ENCODE assay signal across 8 cellular contexts in genomic region chr2:109331864-109332848, GRCh38.
A peak's percentile ranks its signal among the peaks of the same experiment; 100 is the strongest.
DNase-seq lines count a peak whose midpoint lies in the region; ATAC-seq and TF ChIP-seq lines count a peak whose summit lies in the region.

No MANE protein-coding gene starts in this region.

- POLR2A ChIA-PET in activated CD4-positive, alpha-beta memory T cell treated with anti-CD3 and anti-CD28 coated beads for 36 hours (lab: Charles Lee), result no interaction called here

- peak overlapping the region; percentile 48; the same call in 1 of the 2 replicates for H2AFZ ChIP-seq in Karpas-422 (ENCODE audit: low read length)

- peak overlapping the region; percentile 20 for H3K4me3 Mint-ChIP-seq in activated CD4-positive, alpha-beta memory T cell treated with anti-CD3 and anti-CD28 coated beads for 36 hours

- DNase-seq in AML-193 (lab: John Stamatoyannopoulos, UW) (peak; percentile 59 to 70), Karpas-422 (peak; percentile 68), fibroblast of the aortic adventitia (ENCODE audit: low read depth) (peak; percentile 89), nucleus accumbens (lab: John Stamatoyannopoulos, UW) (peak in 43 of 56 donors; percentile 37 to 90 (median 66))
- DNase-seq in activated CD4-positive, alpha-beta memory T cell treated with anti-CD3 and anti-CD28 coated beads for 36 hours, result peak; percentile 45

- no peaks in the 10 kb centered on the region for H3K9me3 Mint-ChIP-seq in activated CD4-positive, alpha-beta memory T cell treated with anti-CD3 and anti-CD28 coated beads for 36 hours

- H3K27ac Mint-ChIP-seq in activated CD4-positive, alpha-beta memory T cell treated with anti-CD3 and anti-CD28 coated beads for 36 hours, result no peak overlapping the region

- H3K79me2 ChIP-seq in Karpas-422 (ENCODE audit: low read length), result no peaks in the 10 kb centered on the region

- H3K4me2 ChIP-seq in Karpas-422 (ENCODE audit: low read depth, low read length, poor library complexity, severe bottlenecking), result peak overlapping the region; percentile 48

- no peaks in the 10 kb centered on the region for H3K9me2 ChIP-seq in Karpas-422 (replicated peaks; ENCODE audit: insufficient read depth, low read length)

- no peaks in the 10 kb centered on the region for H3K27me3 ChIP-seq in Karpas-422 (ENCODE audit: low read length)

- H3K4me1 ChIP-seq in Karpas-422 (ENCODE audit: low read length), result peaks cover 50% of the 10 kb centered on the region

- peak overlapping the region; percentile 71 for H3K27ac ChIP-seq in Karpas-422 (ENCODE audit: low read length)

- H3K9me3 ChIP-seq in Karpas-422 (ENCODE audit: low read length), result no peaks in the 10 kb centered on the region

- no peaks in the 10 kb centered on the region for H3K36me3 Mint-ChIP-seq in activated CD4-positive, alpha-beta memory T cell treated with anti-CD3 and anti-CD28 coated beads for 36 hours

- ATAC-seq in GM19438 (IDR thresholded peaks at IDR 0.05; ENCODE audit: low read depth, unreplicated experiment) (peak; percentile 59), HG03039 (IDR thresholded peaks at IDR 0.05; ENCODE audit: unreplicated experiment) (no peak), GM21515 (IDR thresholded peaks at IDR 0.05; ENCODE audit: unreplicated experiment) (no peak)

- H3K4me1 Mint-ChIP-seq in activated CD4-positive, alpha-beta memory T cell treated with anti-CD3 and anti-CD28 coated beads for 36 hours (ENCODE audit: low read depth), result peaks cover 21% of the 10 kb centered on the region

- H3K36me3 ChIP-seq in Karpas-422 (ENCODE audit: insufficient read depth, low read length), result no peaks in the 10 kb centered on the region

- no peak for TF ChIP-seq CTCF in fibroblast of the aortic adventitia (IDR thresholded peaks at IDR 0.05; ENCODE audit: insufficient read depth, low read length)

- CTCF ChIA-PET in activated CD4-positive, alpha-beta memory T cell treated with anti-CD3 and anti-CD28 coated beads for 36 hours (lab: Charles Lee), result no interaction called here

- intact Hi-C loops in activated CD4-positive, alpha-beta memory T cell treated with anti-CD3 and anti-CD28 coated beads for 36 hours (cut with micrococcal nuclease), result loop anchor here (2.0 kb wide), 1 partner anchor 17 kb away; no protein-coding TSS in a partner anchor

- peak overlapping the region; percentile 37 for H3K9ac ChIP-seq in Karpas-422 (ENCODE audit: low read length)

- H3K4me3 ChIP-seq in Karpas-422 (ENCODE audit: low read length) (peak overlapping the region; percentile 31; the same call in 1 of the 2 replicates), fibroblast of the aortic adventitia (ENCODE audit: low read depth, low read length) (no peak overlapping the region)

- H4K20me1 ChIP-seq in Karpas-422 (ENCODE audit: insufficient read depth, low read depth, low read length), result no peaks in the 10 kb centered on the region

- H3K27me3 Mint-ChIP-seq in activated CD4-positive, alpha-beta memory T cell treated with anti-CD3 and anti-CD28 coated beads for 36 hours, result peaks cover 13% of the 10 kb centered on the region
